ENCODE assay signal across 15 cellular contexts in the genomic region with DNA sequence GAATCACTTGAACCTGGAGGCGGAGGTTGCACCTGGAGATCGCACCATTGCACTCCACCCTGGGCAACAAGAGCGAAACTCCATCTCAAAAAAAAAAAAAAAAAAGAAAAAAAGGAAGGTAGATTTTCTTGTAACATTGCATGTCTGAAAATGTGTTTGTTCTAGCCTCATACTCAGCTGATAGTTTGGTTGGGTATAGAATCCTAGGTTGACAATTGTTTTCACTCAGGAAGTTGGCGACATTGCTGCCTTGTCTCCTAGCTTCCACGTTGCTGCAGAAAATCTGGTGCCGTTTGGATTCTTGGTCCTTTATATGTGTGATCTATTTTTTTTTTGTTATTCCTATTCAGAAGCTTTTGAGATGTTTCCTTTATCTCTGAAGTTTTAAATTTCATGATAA. TPM values are rescaled to one million over a fixed set of nuclear protein-coding genes. Genes with fewer than 3 reads are reported as not detected.
A peak's percentile ranks its signal among the peaks of the same experiment; 100 is the strongest.
DNase-seq lines count a peak whose midpoint lies in the region; ATAC-seq and TF ChIP-seq lines count a peak whose summit lies in the region.
"Had no signal": no experiment of that assay in that cellular context is flagged by ENCODE, and none has a peak within 500 bp of the region (broad histone marks: within the 10 kb centered on the region; RNA-seq: fewer than 3 reads in every experiment).

No MANE protein-coding gene starts in this region.

- no peak for ATAC-seq in HG03135 (IDR thresholded peaks at IDR 0.05; ENCODE audit: unreplicated experiment)
- ATAC-seq in effector memory CD8-positive, alpha-beta T cell (replicated peaks), result no peak

- H3K9me3 ChIP-seq in A673 (ENCODE audit: low read depth, low read length, poor library complexity, severe bottlenecking), result peaks cover 11% of the 10 kb centered on the region
- H3K9me3 ChIP-seq: HAP-1 had no signal

- H3K9me3 Mint-ChIP-seq in HFFc6, result peaks cover 15% of the 10 kb centered on the region
- H3K9me3 Mint-ChIP-seq in effector memory CD8-positive, alpha-beta T cell, result no peaks in the 10 kb centered on the region

- peaks cover 43% of the 10 kb centered on the region for H3K36me3 Mint-ChIP-seq in HFFc6 (ENCODE audit: low read depth)
- peaks cover 70% of the 10 kb centered on the region for H3K36me3 Mint-ChIP-seq in effector memory CD8-positive, alpha-beta T cell (ENCODE audit: insufficient read depth)

- peak; percentile 34 for DNase-seq in A673 (ENCODE audit: low spot score)
- peak; percentile 17 for DNase-seq in LHCN-M2 (ENCODE audit: low read depth)
- peak; percentile 10 for DNase-seq in amniotic epithelial cell (ENCODE audit: low read depth)
- peak; percentile 27 for DNase-seq in left kidney (ENCODE audit: low read depth, low spot score)
- DNase-seq in HFFc6, result no peak
- DNase-seq in effector memory CD8-positive, alpha-beta T cell, result no peak
- DNase-seq: CD4-positive, alpha-beta memory T cell; DMS153; DMS79; GDM1; GM23248 had no signal

- H3K4me1 Mint-ChIP-seq in HFFc6 (ENCODE audit: low read depth), result peaks cover 7% of the 10 kb centered on the region
- H3K4me1 Mint-ChIP-seq in effector memory CD8-positive, alpha-beta T cell (ENCODE audit: low read depth in 2 of 2), result peaks cover 10 to 14% of the 10 kb centered on the region in 2 donors

- H3K27me3 Mint-ChIP-seq in HFFc6 (ENCODE audit: insufficient read depth), result peaks cover 2% of the 10 kb centered on the region
- no peaks in the 10 kb centered on the region for H3K27me3 Mint-ChIP-seq in effector memory CD8-positive, alpha-beta T cell
- H3K27me3 Mint-ChIP-seq: CD4-positive, alpha-beta memory T cell had no signal

- no peak for TF ChIP-seq CTCF in A673 (conservative IDR thresholded peaks at IDR 0.05; ENCODE audit: low read depth, low read length)
- no peak for TF ChIP-seq CTCF in HFFc6 (IDR thresholded peaks at IDR 0.05)

- no peak overlapping the region for H3K27ac ChIP-seq in A673 (ENCODE audit: low read depth, low read length, poor library complexity, severe bottlenecking)
- H3K27ac ChIP-seq: BLaER1, GM23248 had no signal

- H3K4me3 ChIP-seq in A673 (ENCODE audit: low read depth, low read length, poor library complexity, severe bottlenecking), result no peak overlapping the region
- H3K4me3 ChIP-seq: BLaER1, GM23248, HAP-1 had no signal

- CTCF ChIA-PET in A673 (lab: Charles Lee), result no interaction called here

- BruUV-seq in A673 (replicated peaks; lab: Mats Ljungman, UMichigan), result no TSS peak

- intact Hi-C loops in A673 (cut with micrococcal nuclease; ENCODE audit: unreplicated experiment), result loop anchor here (10.0 kb wide), 1 partner anchor 178 kb away; no protein-coding TSS in a partner anchor

- POLR2A ChIA-PET in A673 (lab: Charles Lee; ENCODE audit: low non-redundant PET), result no interaction called here

- H3K27me3 ChIP-seq in A673 (replicated peaks; ENCODE audit: insufficient read depth, low read depth, low read length, poor library complexity), result no peaks in the 10 kb centered on the region
- H3K27me3 ChIP-seq: BLaER1 had no signal

- H3K4me1 ChIP-seq in A673 (ENCODE audit: insufficient read depth, low read length, poor library complexity, severe bottlenecking), result peaks cover 3% of the 10 kb centered on the region

- peaks cover 62% of the 10 kb centered on the region for H3K36me3 ChIP-seq in A673 (ENCODE audit: insufficient read depth, low read length, poor library complexity, severe bottlenecking)

- H3K27ac Mint-ChIP-seq in HFFc6, result no peak overlapping the region
- H3K27ac Mint-ChIP-seq in effector memory CD8-positive, alpha-beta T cell, result no peak overlapping the region
- H3K27ac Mint-ChIP-seq: CD14-positive monocyte had no signal

- H3K4me3 Mint-ChIP-seq in HFFc6, result no peak overlapping the region
- H3K4me3 Mint-ChIP-seq in effector memory CD8-positive, alpha-beta T cell, result peak overlapping the region in 1 of 2 donors; percentile 8
- H3K4me3 Mint-ChIP-seq: CD14-positive monocyte had no signal

RNA-seq across cellular contexts. Expression of gene ING5, which starts 4.7 kb away (rescaled TPM):
- 70.3 and 75.5 TPM in 2 replicates for total RNA-seq in A673 (2021)
- 22.2 and 24.7 TPM in 2 replicates for total RNA-seq in LHCN-M2 (2014; rRNA removed)
- polyA plus RNA-seq in LHCN-M2 (2012), result 16.3 TPM
- total RNA-seq in HFFc6 (2021; fragmentation: NEBNext Ultra II Directional; extraction: Animal tissue kit (Norgen Biotek cat#: 25700)), result 10 to 100 TPM; 18.7 to 20.0 (median 19.5) TPM

RNA-seq across cellular contexts. Expression of gene DTYMK, which starts 19.9 kb away (rescaled TPM):
- 139 TPM in 2 replicates for total RNA-seq in A673 (2021)
- total RNA-seq in LHCN-M2 (2014; rRNA removed), result 108 and 132 TPM in 2 replicates
- polyA plus RNA-seq in LHCN-M2 (2012), result 107 TPM
- 10 to 100 TPM; 56.8 to 84.2 (median 76.1) TPM for total RNA-seq in HFFc6 (2021; fragmentation: NEBNext Ultra II Directional; extraction: Animal tissue kit (Norgen Biotek cat#: 25700))

RNA-seq across cellular contexts. Expression of gene D2HGDH, which starts 27.9 kb away (rescaled TPM):
- total RNA-seq in A673 (2021) (30.7 and 44.3 TPM in 2 replicates), LHCN-M2 (2014; rRNA removed) (12.7 and 13.5 TPM in 2 replicates)
- polyA plus RNA-seq in LHCN-M2 (2012), result 8.6 TPM
- total RNA-seq in HFFc6 (2021; fragmentation: NEBNext Ultra II Directional; extraction: Animal tissue kit (Norgen Biotek cat#: 25700)), result 10 to 100 TPM; 14.0 to 21.6 (median 16.4) TPM

Comparison
In these comparisons a context has a peak if more than half of its experiments do, and no peak if none do; other contexts are left out.
1. DNase-seq: peak in A673 (single experiment), LHCN-M2 (single experiment), amniotic epithelial cell (single experiment) and left kidney (single experiment); none in HFFc6 (single experiment) and effector memory CD8-positive, alpha-beta T cell (0 of 3).